Comparison of ENCODE assay signal across 24 cellular contexts in the genomic region with DNA sequence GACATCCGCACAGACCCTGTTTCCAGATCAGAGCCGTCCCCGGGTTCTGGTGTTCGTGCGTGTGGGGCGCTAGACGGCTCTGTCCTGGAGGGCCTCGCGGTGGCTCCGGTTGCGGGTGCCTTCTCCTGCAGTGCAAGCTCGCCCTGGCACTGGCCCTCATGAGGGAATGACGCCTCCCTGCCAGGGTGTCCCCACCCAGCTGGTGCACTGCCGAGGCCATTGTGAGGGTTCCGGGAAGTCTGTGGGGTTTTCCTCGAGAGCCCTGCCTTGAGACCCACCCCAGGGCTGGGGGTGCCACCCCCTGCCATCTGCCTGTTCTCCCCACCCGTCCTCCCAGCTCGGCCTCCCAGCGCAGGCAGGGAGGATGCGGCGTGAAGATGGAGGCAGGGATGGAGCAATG. TPM values are rescaled to one million over a fixed set of nuclear protein-coding genes. Genes with fewer than 3 reads are reported as not detected.
DNase-seq lines count a peak whose midpoint lies in the region; ATAC-seq and TF ChIP-seq lines count a peak whose summit lies in the region.
"Had no signal": no experiment of that assay in that cellular context is flagged by ENCODE, and none has a peak within 500 bp of the region (broad histone marks: within the 10 kb centered on the region; RNA-seq: fewer than 3 reads in every experiment).

No MANE protein-coding gene starts in this region.

- no peak for TF ChIP-seq CTCF in mammary epithelial cell (conservative IDR thresholded peaks at IDR 0.05 in 1 of 2, IDR thresholded peaks at IDR 0.05 in 1 of 2; ENCODE audit: extremely low read depth in 1 of 2, insufficient read depth in 1 of 2, low read depth in 1 of 2, low read length in 2 of 2)
- no peak for TF ChIP-seq CTCF in psoas muscle (IDR thresholded peaks at IDR 0.05)
- no peak for TF ChIP-seq CTCF in BE2C (IDR thresholded peaks at IDR 0.05; ENCODE audit: low read depth, low read length)

- no peaks in the 10 kb centered on the region for H3K9me3 Mint-ChIP-seq in activated naive CD4-positive, alpha-beta T cell treated with anti-CD3 and anti-CD28 coated beads for 36 hours
- H3K9me3 Mint-ChIP-seq: IgD-negative memory B cell had no signal

- H3K27me3 ChIP-seq in mammary epithelial cell (ENCODE audit: insufficient read depth, low read length), result no peaks in the 10 kb centered on the region
- H3K27me3 ChIP-seq in psoas muscle (ENCODE audit: insufficient read depth in 3 of 3, low read length in 2 of 3), result no peaks in the 10 kb centered on the region
- H3K27me3 ChIP-seq in BE2C, result no peaks in the 10 kb centered on the region
- H3K27me3 ChIP-seq: SJSA1 had no signal

- H3K27ac Mint-ChIP-seq in activated naive CD4-positive, alpha-beta T cell treated with anti-CD3 and anti-CD28 coated beads for 36 hours, result no peak overlapping the region
- H3K27ac Mint-ChIP-seq: IgD-negative memory B cell had no signal

- peaks cover 57% of the 10 kb centered on the region for H3K79me2 ChIP-seq in mammary epithelial cell (ENCODE audit: insufficient read depth, low read length)

- H4K20me1 ChIP-seq in mammary epithelial cell (ENCODE audit: insufficient read depth, low read length), result no peaks in the 10 kb centered on the region

- ATAC-seq in Right ventricle myocardium inferior (no peak), psoas muscle (peak in 1 of 4 donors; percentile 11), left colon (no peak)
- ATAC-seq: GM12878 had no signal

- no peaks in the 10 kb centered on the region for H3K4me1 Mint-ChIP-seq in activated naive CD4-positive, alpha-beta T cell treated with anti-CD3 and anti-CD28 coated beads for 36 hours (ENCODE audit: low read depth)
- H3K4me1 Mint-ChIP-seq: IgD-negative memory B cell had no signal

- H3K4me1 ChIP-seq in mammary epithelial cell (ENCODE audit: insufficient read depth, low read length) (peaks cover 19% of the 10 kb centered on the region), psoas muscle (no peaks in the 10 kb centered on the region), BE2C (no peaks in the 10 kb centered on the region)

- dilution Hi-C loops in mammary epithelial cell (cut with HindIII; ENCODE audit: low sequenced_read_pairs), result no loop called here

- CTCF ChIA-PET in mammary epithelial cell (lab: Charles Lee; ENCODE audit: low non-redundant PET), result no interaction called here
- CTCF ChIA-PET in activated naive CD4-positive, alpha-beta T cell treated with anti-CD3 and anti-CD28 coated beads for 36 hours (lab: Charles Lee), result no interaction called here

- no peaks in the 10 kb centered on the region for H3K36me3 Mint-ChIP-seq in activated naive CD4-positive, alpha-beta T cell treated with anti-CD3 and anti-CD28 coated beads for 36 hours (ENCODE audit: low read depth)
- H3K36me3 Mint-ChIP-seq: IgD-negative memory B cell had no signal

- BruUV-seq in mammary epithelial cell (replicated peaks; lab: Mats Ljungman, UMichigan), result no TSS peak

- no peak overlapping the region for H2AFZ ChIP-seq in mammary epithelial cell (ENCODE audit: low read depth, low read length)

- H3K4me2 ChIP-seq in mammary epithelial cell (ENCODE audit: insufficient read depth, low read depth, low read length), result peak overlapping the region; percentile 77

- no peaks in the 10 kb centered on the region for H3K9me3 ChIP-seq in mammary epithelial cell (replicated peaks; ENCODE audit: insufficient read depth, low read length)
- no peaks in the 10 kb centered on the region for H3K9me3 ChIP-seq in psoas muscle
- H3K9me3 ChIP-seq in BE2C, result no peaks in the 10 kb centered on the region
- H3K9me3 ChIP-seq: SJSA1 had no signal

- H3K27ac ChIP-seq in mammary epithelial cell (ENCODE audit: insufficient read depth, low read depth, low read length) (no peak overlapping the region), psoas muscle (no peak overlapping the region)
- H3K27ac ChIP-seq: SJSA1 had no signal

- H3K4me3 ChIP-seq in mammary epithelial cell (replicated peaks in 1 of 3; ENCODE audit: insufficient read depth in 1 of 3, low read depth in 2 of 3, low read length in 3 of 3) (no peak overlapping the region), psoas muscle (no peak overlapping the region), BE2C (ENCODE audit: low read depth, low read length) (no peak overlapping the region)
- H3K4me3 ChIP-seq: GM12878, SJSA1 had no signal

- H3K36me3 ChIP-seq in mammary epithelial cell (ENCODE audit: insufficient read depth, low read length) (peaks cover 2% of the 10 kb centered on the region), psoas muscle (ENCODE audit: insufficient read depth in 1 of 2, low read depth in 1 of 2) (peaks cover 0 to 60% of the 10 kb centered on the region in 2 donors), BE2C (peaks cover 10% of the 10 kb centered on the region; the same call in 1 of the 2 replicates)

- no peak overlapping the region for H3K4me3 Mint-ChIP-seq in activated naive CD4-positive, alpha-beta T cell treated with anti-CD3 and anti-CD28 coated beads for 36 hours
- H3K4me3 Mint-ChIP-seq: IgD-negative memory B cell had no signal

- peak; percentile 39 for DNase-seq in Right ventricle myocardium inferior (ENCODE audit: missing footprints)
- DNase-seq in cardiac septum (ENCODE audit: low spot score), result no peak
- DNase-seq in G401 (ENCODE audit: low spot score), result peak; percentile 30
- no peak for DNase-seq in mammary epithelial cell
- peak; percentile 15 to 48 for DNase-seq in psoas muscle
- no peak for DNase-seq in activated naive CD4-positive, alpha-beta T cell treated with anti-CD3 and anti-CD28 coated beads for 36 hours
- no peak for DNase-seq in left colon
- DNase-seq in BE2C, result no peak
- DNase-seq: AML-193; DMS79 treated with DMSO at 0.1 percent for 48 hours; GOT3; Karpas-422; NCI-H1694; NCI-H2081; NCI-H2171; NCI-H345; NCI-H524; NCI-H774; NK-92 treated with Interleukin-12 subunit alpha and Interleukin-12 subunit beta, amount 100 ng/mL, for 24 hours had no signal

- in situ Hi-C loops in G401 (cut with HindIII; ENCODE audit: low sequenced_read_pairs) (no loop called here), mammary epithelial cell (cut with MboI; ENCODE audit: low sequenced_read_pairs in 2 of 2) (no loop called here)

- no peak overlapping the region for H3K9ac ChIP-seq in mammary epithelial cell (ENCODE audit: insufficient read depth, low read length)

- 9% methylated on average over 8 of the region's 21 CpGs for WGBS in mammary epithelial cell (ENCODE audit: low coverage, missing lambda C conversion rate)
- 78 to 82% (median 81%) methylated on average over 21 of the region's 21 CpGs for WGBS in psoas muscle, 3 donors

- no peaks in the 10 kb centered on the region for H3K27me3 Mint-ChIP-seq in activated naive CD4-positive, alpha-beta T cell treated with anti-CD3 and anti-CD28 coated beads for 36 hours (ENCODE audit: low read depth)
- H3K27me3 Mint-ChIP-seq: IgD-negative memory B cell had no signal

- intact Hi-C loops in Right ventricle myocardium inferior (cut with DNase I) (no loop called here), cardiac septum (cut with DNase I) (no loop called here), mammary epithelial cell (cut with micrococcal nuclease) (loop anchor here (2.0 kb wide), 1 partner anchor 22 kb away; a partner anchor contains a TSS), psoas muscle (cut with DNase I) (no loop called here), left colon (cut with DNase I, micrococcal nuclease) (no loop called here)
- intact Hi-C loops in activated naive CD4-positive, alpha-beta T cell treated with anti-CD3 and anti-CD28 coated beads for 36 hours (cut with micrococcal nuclease), result no loop called here

RNA-seq across cellular contexts. Expression of a gene that starts 19.2 kb away (rescaled TPM):
- total RNA-seq in Right ventricle myocardium inferior (2.9 TPM), cardiac septum (1.9 TPM), mammary epithelial cell (100 to 1,000 TPM in 1 of 2 donors, 10 to 100 TPM in 1; 28.7 to 110 TPM), psoas muscle (1 to 10 TPM in 3 of 4 donors, under 1 TPM in 1; 0.91 to 1.9 (median 1.3) TPM), left colon (1 to 10 TPM; 3.0 to 4.8 TPM)
- total RNA-seq in G401 (2014; rRNA removed; shearing (Covaris generic)), result 2.8 and 3.7 TPM in 2 replicates
- polyA plus RNA-seq in mammary epithelial cell (57.1 TPM), psoas muscle (under 1 TPM; 0.18 to 0.56 (median 0.31) TPM)
- 43.7 TPM for polyA minus RNA-seq in mammary epithelial cell
- 10 to 100 TPM; 26.6 to 28.4 TPM for total RNA-seq in activated naive CD4-positive, alpha-beta T cell treated with anti-CD3 and anti-CD28 coated beads for 36 hours
- 1.9 TPM for polyA plus RNA-seq in BE2C (2012; ENCODE audit: insufficient read depth, insufficient read length, low read depth)
- total RNA-seq: M059J had no signal
- polyA plus RNA-seq: AG04450, IgD-negative memory B cell had no signal

RNA-seq across cellular contexts. Expression of a gene that starts 22.5 kb away (rescaled TPM):
- total RNA-seq in Right ventricle myocardium inferior (64.7 TPM), cardiac septum (60.9 TPM), mammary epithelial cell (10 to 100 TPM; 68.1 to 91.4 TPM), psoas muscle (10 to 100 TPM; 46.7 to 62.4 (median 52.0) TPM), left colon (100 to 1,000 TPM; 215 to 248 TPM)
- total RNA-seq in G401 (2014; rRNA removed; shearing (Covaris generic)), result 42.9 and 44.0 TPM in 2 replicates
- polyA plus RNA-seq in mammary epithelial cell (67.4 TPM), psoas muscle (10 to 100 TPM; 32.9 to 85.2 (median 33.4) TPM)
- polyA minus RNA-seq in mammary epithelial cell, result 86.9 TPM
- 10 to 100 TPM; 10.9 to 11.2 TPM for total RNA-seq in activated naive CD4-positive, alpha-beta T cell treated with anti-CD3 and anti-CD28 coated beads for 36 hours
- 180 TPM for polyA plus RNA-seq in BE2C (2012; ENCODE audit: insufficient read depth, insufficient read length, low read depth)

RNA-seq across cellular contexts. Expression of a gene that starts 54.3 kb away (rescaled TPM):
- 775 TPM for total RNA-seq in Right ventricle myocardium inferior
- total RNA-seq in cardiac septum, result 804 TPM
- total RNA-seq in G401 (2014; rRNA removed; shearing (Covaris generic)), result 292 and 378 TPM in 2 replicates
- total RNA-seq in mammary epithelial cell, result 100 to 1,000 TPM; 348 to 349 TPM
- polyA plus RNA-seq in mammary epithelial cell, result 370 TPM
- polyA minus RNA-seq in mammary epithelial cell, result 319 TPM
- total RNA-seq in psoas muscle, result 100 to 1,000 TPM; 390 to 607 (median 551) TPM
- polyA plus RNA-seq in psoas muscle, result 100 to 1,000 TPM; 450 to 786 (median 780) TPM
- 100 to 1,000 TPM; 326 to 354 TPM for total RNA-seq in activated naive CD4-positive, alpha-beta T cell treated with anti-CD3 and anti-CD28 coated beads for 36 hours
- 100 to 1,000 TPM; 427 to 487 TPM for total RNA-seq in left colon
- polyA plus RNA-seq in BE2C (2012; ENCODE audit: insufficient read depth, insufficient read length, low read depth), result 1,091 TPM

Comparison
In these comparisons a context has a peak if more than half of its experiments do, and no peak if none do; other contexts are left out.
1. DNase-seq: peak in Right ventricle myocardium inferior (single experiment), G401 (single experiment) and psoas muscle (2 of 2); none in cardiac septum (single experiment), mammary epithelial cell (single experiment), activated naive CD4-positive, alpha-beta T cell treated with anti-CD3 and anti-CD28 coated beads for 36 hours (single experiment), left colon (0 of 2) and BE2C (single experiment).